ENCODE assay signal across 8 cellular contexts in genomic region chr6:7542065-7542877, GRCh38. TPM values are rescaled to one million over a fixed set of nuclear protein-coding genes. Genes with fewer than 3 reads are reported as not detected.
DNase-seq lines count a peak whose midpoint lies in the region; ATAC-seq lines count a peak whose summit lies in the region.

No MANE protein-coding gene starts in this region.

- no peaks in the 10 kb centered on the region for H3K9me3 Mint-ChIP-seq in T-helper 1 cell treated with Interleukin-12 subunit alpha and Interleukin-12 subunit beta and Interleukin-4 antibody, amounts not matched to agents 30 μg/mL and 1 μg/mL, for 36 hours
- H3K9me3 Mint-ChIP-seq in naive thymus-derived CD8-positive, alpha-beta T cell = peaks cover 0 to 5% (median 0%) of the 10 kb centered on the region in 9 donors

- 0 to 1% methylated on average over 78 to 80 of the region's 80 CpGs for WGBS in esophagus, 2 donors

- no peak overlapping the region for H3K27ac Mint-ChIP-seq in T-helper 1 cell treated with Interleukin-12 subunit alpha and Interleukin-12 subunit beta and Interleukin-4 antibody, amounts not matched to agents 30 μg/mL and 1 μg/mL, for 36 hours
- no peak overlapping the region for H3K27ac Mint-ChIP-seq in naive thymus-derived CD8-positive, alpha-beta T cell

- H3K27ac ChIP-seq in SJSA1 (no peak overlapping the region), esophagus (ENCODE audit: low read depth in 2 of 2, low read length in 1 of 2) (peak overlapping the region; percentile 91 to 97)

- H3K4me3 Mint-ChIP-seq in T-helper 1 cell treated with Interleukin-12 subunit alpha and Interleukin-12 subunit beta and Interleukin-4 antibody, amounts not matched to agents 30 μg/mL and 1 μg/mL, for 36 hours = peak overlapping the region; percentile 79
- H3K4me3 Mint-ChIP-seq in naive thymus-derived CD8-positive, alpha-beta T cell = peak overlapping the region; percentile 66 to 89 (median 80)

- H3K4me1 ChIP-seq in SJSA1 (replicated peaks) (peaks cover 18% of the 10 kb centered on the region), esophagus (ENCODE audit: control insufficient read depth in 2 of 2, insufficient read depth in 2 of 2, low read length in 1 of 2) (peaks cover 0 to 2% of the 10 kb centered on the region in 2 donors)

- H3K27me3 Mint-ChIP-seq in T-helper 1 cell treated with Interleukin-12 subunit alpha and Interleukin-12 subunit beta and Interleukin-4 antibody, amounts not matched to agents 30 μg/mL and 1 μg/mL, for 36 hours (ENCODE audit: low read depth) = peaks cover 80% of the 10 kb centered on the region
- peaks cover 47 to 75% (median 65%) of the 10 kb centered on the region in 5 donors for H3K27me3 Mint-ChIP-seq in naive thymus-derived CD8-positive, alpha-beta T cell

- H3K27me3 ChIP-seq in SJSA1 (replicated peaks) (peaks cover 88% of the 10 kb centered on the region), esophagus (ENCODE audit: control insufficient read depth in 1 of 2, insufficient read depth in 2 of 2, low read length in 2 of 2) (peaks cover 0 to 5% of the 10 kb centered on the region in 2 donors)

- no peaks in the 10 kb centered on the region for H3K9me3 ChIP-seq in SJSA1 (replicated peaks)
- no peaks in the 10 kb centered on the region for H3K9me3 ChIP-seq in esophagus (ENCODE audit: control insufficient read depth in 2 of 2, insufficient read depth in 1 of 2, low read depth in 1 of 2, low read length in 1 of 2)

- ATAC-seq in naive thymus-derived CD8-positive, alpha-beta T cell = peak; percentile 15 to 30
- ATAC-seq in HG03095 (IDR thresholded peaks at IDR 0.05; ENCODE audit: unreplicated experiment) (no peak), GM19328 (IDR thresholded peaks at IDR 0.05; ENCODE audit: unreplicated experiment) (no peak)

- peak overlapping the region; percentile 29 for H3K4me3 ChIP-seq in SJSA1
- H3K4me3 ChIP-seq in esophagus (ENCODE audit: low read depth in 1 of 2, low read length in 2 of 2) = peak overlapping the region; percentile 73 to 80

- DNase-seq in T-helper 1 cell (no peak), SJSA1 (ENCODE audit: low read depth in 1 of 2, low spot score in 2 of 2) (peak in 1 of 2 experiments; percentile 24), NCI-H187 treated with DMSO at 0.1 percent for 48 hours (lab: John Stamatoyannopoulos, UW) (no peak)
- peak in 2 of 10 donors; percentile 9 to 13 for DNase-seq in naive thymus-derived CD8-positive, alpha-beta T cell

- no peaks in the 10 kb centered on the region for H3K36me3 Mint-ChIP-seq in T-helper 1 cell treated with Interleukin-12 subunit alpha and Interleukin-12 subunit beta and Interleukin-4 antibody, amounts not matched to agents 30 μg/mL and 1 μg/mL, for 36 hours (ENCODE audit: low read depth)
- H3K36me3 Mint-ChIP-seq in naive thymus-derived CD8-positive, alpha-beta T cell = no peaks in the 10 kb centered on the region

- peaks cover 6% of the 10 kb centered on the region for H3K4me1 Mint-ChIP-seq in T-helper 1 cell treated with Interleukin-12 subunit alpha and Interleukin-12 subunit beta and Interleukin-4 antibody, amounts not matched to agents 30 μg/mL and 1 μg/mL, for 36 hours (ENCODE audit: low read depth)
- H3K4me1 Mint-ChIP-seq in naive thymus-derived CD8-positive, alpha-beta T cell = peaks cover 2 to 22% (median 10%) of the 10 kb centered on the region in 4 donors

- POLR2A ChIA-PET in naive thymus-derived CD8-positive, alpha-beta T cell (lab: Charles Lee) = no interaction called here

- no peaks in the 10 kb centered on the region for H3K36me3 ChIP-seq in SJSA1
- no peaks in the 10 kb centered on the region for H3K36me3 ChIP-seq in esophagus (ENCODE audit: control insufficient read depth in 2 of 2, insufficient read depth in 2 of 2, low read length in 1 of 2)

RNA-seq across cellular contexts. Expression of gene DSP, which starts 0.8 kb away (rescaled TPM):
- 0.08 TPM in 1 of 2 replicates, not detected in the other for total RNA-seq in SJSA1 (2014; rRNA removed; shearing (Covaris generic))
- polyA plus RNA-seq in esophagus = 100 to 1,000 TPM; 182 to 349 TPM
- under 1 TPM; 0.47 to 0.60 TPM for total RNA-seq in naive thymus-derived CD8-positive, alpha-beta T cell
- not detected for polyA plus RNA-seq in naive thymus-derived CD8-positive, alpha-beta T cell

RNA-seq across cellular contexts. Expression of gene SNRNP48, which starts 47.7 kb away (rescaled TPM):
- total RNA-seq in SJSA1 (2014; rRNA removed; shearing (Covaris generic)) = 11.1 and 19.6 TPM in 2 replicates
- 1 to 10 TPM; 3.2 to 3.5 TPM for polyA plus RNA-seq in esophagus
- 10 to 100 TPM; 29.2 TPM for total RNA-seq in naive thymus-derived CD8-positive, alpha-beta T cell
- 10 to 100 TPM in 1 of 3 donors, 1 to 10 TPM in 2; 9.1 to 13.7 (median 9.3) TPM for polyA plus RNA-seq in naive thymus-derived CD8-positive, alpha-beta T cell

Comparison
In these comparisons a context has a peak if more than half of its experiments do, and no peak if none do; other contexts are left out.
1. ATAC-seq: peak in naive thymus-derived CD8-positive, alpha-beta T cell (2 of 2); none in HG03095 (single experiment) and GM19328 (single experiment).